Comparison of ENCODE assay signal across 19 cellular contexts in genomic region chr10:65235266-65235665, GRCh38.
"Had no signal": no experiment of that assay in that cellular context is flagged by ENCODE, and none has a peak within 500 bp of the region (broad histone marks: within the 10 kb centered on the region; RNA-seq: fewer than 3 reads in every experiment).

No MANE protein-coding gene starts in this region.

- H3K4me3 ChIP-seq: colonic mucosa, esophagus muscularis mucosa, gastrocnemius medialis, heart right ventricle, left lung, lower lobe of right lung, mucosa of descending colon had no signal

- H3K4me1 ChIP-seq: colonic mucosa, esophagus muscularis mucosa, gastrocnemius medialis, heart right ventricle, left lung, lower lobe of right lung had no signal

- H3K9me3 ChIP-seq: colonic mucosa, esophagus muscularis mucosa, gastrocnemius medialis, heart right ventricle, left lung, lower lobe of right lung, mucosa of descending colon had no signal

- DNase-seq: cerebellar nuclear complex; colonic mucosa; cortex of kidney; effector CD4-positive, alpha-beta T cell; effector memory CD4-positive, alpha-beta T cell; foreskin fibroblast; foreskin melanocyte; gastrocnemius medialis; glutamatergic neuron; head of caudate nucleus; heart right ventricle; hippocampal formation; left cardiac atrium; left lung; left ventricle myocardium superior; lower lobe of right lung; mesenchymal stem cell; mucosa of descending colon had no signal

- H3K27ac ChIP-seq: colonic mucosa, esophagus muscularis mucosa, gastrocnemius medialis, heart right ventricle, left lung, lower lobe of right lung had no signal

- H3K36me3 ChIP-seq: colonic mucosa, esophagus muscularis mucosa, gastrocnemius medialis, heart right ventricle, left lung, lower lobe of right lung had no signal

- ATAC-seq: gastrocnemius medialis, heart right ventricle, left cardiac atrium, left lung, left ventricle myocardium superior, lower lobe of right lung, mucosa of descending colon had no signal

- H3K27me3 ChIP-seq: colonic mucosa, esophagus muscularis mucosa, gastrocnemius medialis, heart right ventricle, left lung had no signal
